Comparison of ENCODE assay signal across 10 cellular contexts in the genomic region with DNA sequence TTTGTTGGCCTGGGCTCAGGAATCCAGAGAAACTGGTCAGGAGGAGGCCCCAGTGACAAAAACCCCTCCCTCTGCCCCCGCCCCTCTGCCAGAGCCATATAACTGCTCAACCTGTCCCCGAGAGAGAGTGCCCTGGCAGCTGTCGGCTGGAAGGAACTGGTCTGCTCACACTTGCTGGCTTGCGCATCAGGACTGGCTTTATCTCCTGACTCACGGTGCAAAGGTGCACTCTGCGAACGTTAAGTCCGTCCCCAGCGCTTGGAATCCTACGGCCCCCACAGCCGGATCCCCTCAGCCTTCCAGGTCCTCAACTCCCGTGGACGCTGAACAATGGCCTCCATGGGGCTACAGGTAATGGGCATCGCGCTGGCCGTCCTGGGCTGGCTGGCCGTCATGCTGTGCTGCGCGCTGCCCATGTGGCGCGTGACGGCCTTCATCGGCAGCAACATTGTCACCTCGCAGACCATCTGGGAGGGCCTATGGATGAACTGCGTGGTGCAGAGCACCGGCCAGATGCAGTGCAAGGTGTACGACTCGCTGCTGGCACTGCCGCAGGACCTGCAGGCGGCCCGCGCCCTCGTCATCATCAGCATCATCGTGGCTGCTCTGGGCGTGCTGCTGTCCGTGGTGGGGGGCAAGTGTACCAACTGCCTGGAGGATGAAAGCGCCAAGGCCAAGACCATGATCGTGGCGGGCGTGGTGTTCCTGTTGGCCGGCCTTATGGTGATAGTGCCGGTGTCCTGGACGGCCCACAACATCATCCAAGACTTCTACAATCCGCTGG. TPM values are rescaled to one million over a fixed set of nuclear protein-coding genes. Genes with fewer than 3 reads are reported as not detected.
DNase-seq lines count a peak whose midpoint lies in the region; ATAC-seq lines count a peak whose summit lies in the region.
"Had no signal": no experiment of that assay in that cellular context is flagged by ENCODE, and none has a peak within 500 bp of the region (broad histone marks: within the 10 kb centered on the region; RNA-seq: fewer than 3 reads in every experiment).

Gene CLDN4, plus strand, starts transcription at position 125 of the 784 bp plus-strand sequence. Its CDS starts 206 bp downstream, at position 331.

- whole genome bisulfite sequencing in ectodermal cell, 2 experiments, result 86 to 89% methylated on average over 44 of the region's 44 CpGs

- H3K27ac ChIP-seq in ectodermal cell (ENCODE audit: insufficient read depth, low read depth, low read length, poor library complexity, severe bottlenecking), result peak within 1 kb of the TSS; percentile 6

- no peaks in the 10 kb centered on the region for H3K27me3 ChIP-seq in ectodermal cell (ENCODE audit: control insufficient read depth, insufficient read depth, low read length, poor library complexity, severe bottlenecking)

- no peaks in the 10 kb centered on the region for H3K36me3 ChIP-seq in ectodermal cell (ENCODE audit: control insufficient read depth, insufficient read depth, low read length)

- no peak within 1 kb of the TSS for H3K4me3 ChIP-seq in ectodermal cell (ENCODE audit: insufficient read depth, low read depth, low read length)

- DNase-seq in DMS153 treated with DMSO at 0.1 percent for 48 hours (lab: John Stamatoyannopoulos, UW; ENCODE audit: unreplicated experiment) (peak; percentile 85), NCI-H2196 (lab: John Stamatoyannopoulos, UW; ENCODE audit: unreplicated experiment) (peak; percentile 87), myocyte (ENCODE audit: low read depth) (peak; percentile 17), mesenteric fat pad (ENCODE audit: low spot score) (no peak), AG20443 (ENCODE audit: low spot score) (no peak), globus pallidus (ENCODE audit: low spot score) (no peak)
- DNase-seq: activated CD4-positive, alpha-beta T cell treated with anti-CD3 and anti-CD28 coated beads, Interleukin-2, amount 50 U/mL, for 1 hour; naive B cell had no signal

- no peak for ATAC-seq in HG03571 (IDR thresholded peaks at IDR 0.05; ENCODE audit: unreplicated experiment)

- peaks cover 27% of the 10 kb centered on the region for H3K4me1 ChIP-seq in ectodermal cell (ENCODE audit: control insufficient read depth, insufficient read depth, low read length)

- no peaks in the 10 kb centered on the region for H3K9me3 ChIP-seq in ectodermal cell (ENCODE audit: control insufficient read depth, low read length)

RNA-seq across cellular contexts. Expression of gene CLDN4, which starts in this region (rescaled TPM):
- 1.3 TPM for polyA plus RNA-seq in ectodermal cell (2013, experiment 1 of 4)
- 2.0 TPM for polyA plus RNA-seq in ectodermal cell (2013, experiment 2 of 4)
- 1.4 TPM for polyA plus RNA-seq in ectodermal cell (2013, experiment 3 of 4)
- 1.2 TPM for polyA plus RNA-seq in ectodermal cell (2013, experiment 4 of 4)
- total RNA-seq in myocyte (not detected in 2 replicates), mesenteric fat pad (0.71 TPM)
- polyA plus RNA-seq in myocyte (2012), result 0.55 TPM

Comparison
In these comparisons a context has a peak if more than half of its experiments do, and no peak if none do; other contexts are left out.
1. Peak in DNase-seq in myocyte; RNA of the gene not detected or under 1 TPM.
2. DNase-seq: peak in DMS153 treated with DMSO at 0.1 percent for 48 hours (single experiment) and NCI-H2196 (single experiment); none in mesenteric fat pad (single experiment), AG20443 (single experiment) and globus pallidus (single experiment).